27 cellular contexts compared by ENCODE assay signal in genomic region chr1:218670875-218671274, GRCh38.
"Had no signal": no experiment of that assay in that cellular context is flagged by ENCODE, and none has a peak within 500 bp of the region (broad histone marks: within the 10 kb centered on the region; RNA-seq: fewer than 3 reads in every experiment).

No MANE protein-coding gene starts in this region.

- DNase-seq: activated CD4-positive, alpha-beta T cell treated with anti-CD3 and anti-CD28 coated beads for 36 hours; activated CD4-positive, alpha-beta T cell treated with anti-CD3 and anti-CD28 coated beads, Interleukin-2, amount 10 ng/mL, durations not matched to agents 7 days and 5 days; activated CD4-positive, alpha-beta T cell treated with anti-CD3 and anti-CD28 coated beads, Interleukin-2, amount 50 U/mL, for 48 hours; activated CD8-positive, alpha-beta T cell treated with anti-CD3 and anti-CD28 coated beads, Interleukin-2, amount 10 ng/mL, durations not matched to agents 7 days and 5 days; activated gamma-delta T cell treated with Interleukin-2 at 50 U/mL for 16 hours; activated naive CD4-positive, alpha-beta T cell treated with anti-CD3 and anti-CD28 coated beads for 36 hours; activated T-cell treated with anti-CD3 and anti-CD28 coated beads, Interleukin-2, amount 50 U/mL, for 24 hours; amniotic stem cell; brain microvascular endothelial cell; central memory CD4-positive, alpha-beta T cell; colonic mucosa; MM.1S; MV-4-11; NCI-H1436 treated with DMSO at 0.1 percent for 48 hours; NCI-H2029; NCI-H345; Peyer's patch; RPMI8226; SIG-M5 had no signal

- FAIRE-seq: TTC549 had no signal

- ATAC-seq: activated CD4-positive, alpha-beta T cell treated with anti-CD3 and anti-CD28 coated beads for 36 hours; activated CD4-positive, CD25-positive, alpha-beta regulatory T cell treated with anti-CD3 and anti-CD28 coated beads, Interleukin-2, amount 50 U/mL, for 24 hours; activated CD8-positive, alpha-beta T cell treated with anti-CD3 and anti-CD28 coated beads, Interleukin-2, amount 10 ng/mL, durations not matched to agents 7 days and 5 days; WTC11 had no signal

- H3K27me3 Mint-ChIP-seq: activated CD4-positive, alpha-beta T cell treated with anti-CD3 and anti-CD28 coated beads for 36 hours; activated CD4-positive, alpha-beta T cell treated with anti-CD3 and anti-CD28 coated beads, Interleukin-2, amount 10 ng/mL, durations not matched to agents 7 days and 5 days; activated naive CD8-positive, alpha-beta T cell; activated T-cell treated with anti-CD3 and anti-CD28 coated beads, Interleukin-2, amount 50 U/mL, for 24 hours had no signal

- H3K27ac ChIP-seq: colonic mucosa, KMS-11, Peyer's patch had no signal

- H3K27ac Mint-ChIP-seq: activated CD4-positive, alpha-beta T cell treated with anti-CD3 and anti-CD28 coated beads for 36 hours; activated CD4-positive, alpha-beta T cell treated with anti-CD3 and anti-CD28 coated beads, Interleukin-2, amount 10 ng/mL, durations not matched to agents 7 days and 5 days; activated CD8-positive, alpha-beta T cell treated with anti-CD3 and anti-CD28 coated beads, Interleukin-2, amount 10 ng/mL, durations not matched to agents 7 days and 5 days; activated naive CD4-positive, alpha-beta T cell treated with anti-CD3 and anti-CD28 coated beads for 36 hours; activated naive CD8-positive, alpha-beta T cell; activated T-cell treated with anti-CD3 and anti-CD28 coated beads, Interleukin-2, amount 50 U/mL, for 24 hours; activated T-helper 2 cell treated with anti-CD3 and anti-CD28 coated beads, Interferon-gamma antibody, Interleukin-2, Interleukin-4, amounts not matched to agents 10 μg/mL and 5 μg/mL and 100 μg/mL, durations not matched to agents 14 hours and 24 hours and 36 hours; T-helper 1 cell treated with Interleukin-12 subunit alpha and Interleukin-12 subunit beta and Interleukin-4 antibody, amounts not matched to agents 30 μg/mL and 1 μg/mL, for 36 hours; T-helper 2 cell treated with Interferon-gamma antibody and Interleukin-4, amounts not matched to agents 5 μg/mL and 100 μg/mL, for 36 hours; WTC11 had no signal

- H3K4me2 ChIP-seq: KMS-11 had no signal

- H3K4me1 Mint-ChIP-seq: activated CD4-positive, alpha-beta T cell treated with anti-CD3 and anti-CD28 coated beads for 36 hours; activated CD4-positive, alpha-beta T cell treated with anti-CD3 and anti-CD28 coated beads, Interleukin-2, amount 10 ng/mL, durations not matched to agents 7 days and 5 days had no signal

- H3K4me3 ChIP-seq: colonic mucosa, Peyer's patch had no signal

- H3K4me3 Mint-ChIP-seq: activated CD4-positive, alpha-beta T cell treated with anti-CD3 and anti-CD28 coated beads for 36 hours; activated CD4-positive, alpha-beta T cell treated with anti-CD3 and anti-CD28 coated beads, Interleukin-2, amount 10 ng/mL, durations not matched to agents 7 days and 5 days; activated CD8-positive, alpha-beta T cell treated with anti-CD3 and anti-CD28 coated beads, Interleukin-2, amount 10 ng/mL, durations not matched to agents 7 days and 5 days; activated naive CD4-positive, alpha-beta T cell treated with anti-CD3 and anti-CD28 coated beads for 36 hours; activated naive CD8-positive, alpha-beta T cell; activated T-cell treated with anti-CD3 and anti-CD28 coated beads, Interleukin-2, amount 50 U/mL, for 24 hours; T-helper 1 cell treated with Interleukin-12 subunit alpha and Interleukin-12 subunit beta and Interleukin-4 antibody, amounts not matched to agents 30 μg/mL and 1 μg/mL, for 36 hours; T-helper 2 cell treated with Interferon-gamma antibody and Interleukin-4, amounts not matched to agents 5 μg/mL and 100 μg/mL, for 36 hours; WTC11 had no signal

- H3K27me3 ChIP-seq: brain microvascular endothelial cell, colonic mucosa, Peyer's patch had no signal

- H3K4me1 ChIP-seq: colonic mucosa, Peyer's patch had no signal

- H3K9ac ChIP-seq: KMS-11 had no signal

- H3K36me3 Mint-ChIP-seq: activated naive CD8-positive, alpha-beta T cell had no signal

- H3K36me3 ChIP-seq: brain microvascular endothelial cell, colonic mucosa, Peyer's patch had no signal

- H3K9me3 ChIP-seq: colonic mucosa, Peyer's patch had no signal
